27 cellular contexts compared by ENCODE assay signal in the genomic region with DNA sequence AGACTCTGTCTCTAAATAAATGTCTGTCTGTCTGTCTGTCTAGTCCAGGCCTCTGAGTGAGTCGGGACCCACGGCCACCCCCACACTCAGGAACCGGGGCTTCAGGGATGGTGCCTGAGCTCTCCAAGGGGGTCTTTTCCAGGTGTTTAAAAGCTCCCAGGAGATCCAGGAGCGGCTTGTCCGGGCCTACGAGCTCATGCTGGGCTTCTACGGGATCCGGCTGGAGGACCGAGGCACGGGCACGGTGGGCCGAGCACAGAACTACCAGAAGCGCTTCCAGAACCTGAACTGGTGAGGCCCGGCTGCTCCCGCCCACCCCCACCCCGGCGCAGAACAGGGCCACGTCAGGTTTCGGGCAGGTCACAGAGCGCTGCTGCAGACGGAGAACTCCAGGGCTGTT.
"Had no signal": no experiment of that assay in that cellular context is flagged by ENCODE, and none has a peak within 500 bp of the region (broad histone marks: within the 10 kb centered on the region; RNA-seq: fewer than 3 reads in every experiment).

No MANE protein-coding gene starts in this region.

- H3K36me3 ChIP-seq: uterus had no signal

- DNase-seq: stimulated activated CD4-positive, alpha-beta T cell treated with anti-CD3 and anti-CD28 coated beads, Interleukin-2, amount 100 ng/mL, for 48 hours; stimulated activated CD4-positive, alpha-beta T cell treated with anti-CD3 and anti-CD28 coated beads, Interleukin-4, amount 100 ng/mL, for 1 hour; stimulated activated CD4-positive, alpha-beta T cell treated with anti-CD3 and anti-CD28 coated beads, Interleukin-4, amount 100 ng/mL, for 24 hours; stimulated activated CD4-positive, alpha-beta T cell treated with anti-CD3 and anti-CD28 coated beads, Interleukin-4, amount 100 ng/mL, for 4 hours; stimulated activated CD8-positive, alpha-beta memory T cell treated with anti-CD3 and anti-CD28 coated beads, Interleukin-4, amount 100 ng/mL, for 48 hours; stimulated activated naive B cell treated with anti-CD40 and anti-IgM and Interleukin-4, amounts not matched to agents 10 μg/mL and 1 μg/mL and 100 μg/mL, for 72 hours; stimulated activated naive CD4-positive, alpha-beta T cell; stimulated activated naive CD4-positive, alpha-beta T cell treated with Interleukin-2 at 50 U/mL for 16 hours; stimulated activated naive CD8-positive, alpha-beta T cell treated with anti-CD3 and anti-CD28 coated beads, Interleukin-15, amount 100 ng/mL, for 72 hours; stimulated activated naive CD8-positive, alpha-beta T cell treated with anti-CD3 and anti-CD28 coated beads, Interleukin-15, Interleukin-2, amounts not matched to agents 100 U/mL and 50 U/mL, for 24 hours; stomach; substantia nigra; testis; thyroid gland; tibial artery; transverse colon; trophoblast cell; upper lobe of right lung; uterus had no signal

- ATAC-seq: stimulated activated effector memory CD8-positive, alpha-beta T cell treated with anti-CD3 and anti-CD28 coated beads, Interleukin-12 subunit alpha, Interleukin-12 subunit beta, amount 100 ng/mL, for 72 hours; stimulated activated memory B cell treated with anti-CD40 and anti-IgM and Interleukin-4, amounts not matched to agents 10 μg/mL and 1 μg/mL and 100 μg/mL, for 72 hours; stimulated activated naive B cell treated with anti-CD40 and anti-IgM and Interleukin-4, amounts not matched to agents 10 μg/mL and 1 μg/mL and 100 μg/mL, for 72 hours; stimulated activated naive CD8-positive, alpha-beta T cell treated with anti-CD3 and anti-CD28 coated beads, Interleukin-15, amount 100 ng/mL, for 72 hours; stimulated activated naive CD8-positive, alpha-beta T cell treated with anti-CD3 and anti-CD28 coated beads, Interleukin-15, Interleukin-2, amounts not matched to agents 100 U/mL and 50 U/mL, for 24 hours; upper lobe of right lung had no signal

- H3K4me3 ChIP-seq: stomach, suprapubic skin, testis, thoracic aorta, thyroid gland, tibial artery, tibial nerve, transverse colon, upper lobe of left lung, upper lobe of right lung, uterus, vagina had no signal

- H3K9me3 ChIP-seq: stomach, suprapubic skin, testis, thoracic aorta, thyroid gland, tibial artery, tibial nerve, transverse colon, upper lobe of left lung, upper lobe of right lung, uterus, vagina had no signal

- FAIRE-seq: urothelium cell line had no signal

- H3K27ac ChIP-seq: stomach, suprapubic skin, testis, thoracic aorta, thyroid gland, tibial artery, tibial nerve, transverse colon, upper lobe of left lung, upper lobe of right lung, uterus, vagina had no signal

- H3K27me3 ChIP-seq: testis, thyroid gland, vagina had no signal
